ENCODE assay signal across 8 cellular contexts in genomic region chr5:443239-444151, GRCh38. TPM values are rescaled to one million over a fixed set of nuclear protein-coding genes. Genes with fewer than 3 reads are reported as not detected.
DNase-seq lines count a peak whose midpoint lies in the region; ATAC-seq and TF ChIP-seq lines count a peak whose summit lies in the region.

No MANE protein-coding gene starts in this region.

- H3K4me1 ChIP-seq in Karpas-422 (ENCODE audit: low read length) (peaks cover 39% of the 10 kb centered on the region), ovary (ENCODE audit: insufficient read depth) (peaks cover 14% of the 10 kb centered on the region)

- H3K9ac ChIP-seq in Karpas-422 (ENCODE audit: low read length) = peak overlapping the region; percentile 93

- WGBS in ovary, 3 donors = 10 to 22% (median 19%) methylated on average over 43 to 59 of the region's 62 CpGs

- H3K9me2 ChIP-seq in Karpas-422 (replicated peaks; ENCODE audit: insufficient read depth, low read length) = no peaks in the 10 kb centered on the region

- no peak overlapping the region for H2AFZ ChIP-seq in Karpas-422 (ENCODE audit: low read length)

- H3K4me3 ChIP-seq in Karpas-422 (ENCODE audit: low read length) = peak overlapping the region; percentile 99
- peak overlapping the region; percentile 93 for H3K4me3 ChIP-seq in fibroblast of villous mesenchyme (ENCODE audit: low read depth, low read length)
- peak overlapping the region; percentile 63 for H3K4me3 ChIP-seq in ovary

- intact Hi-C loops in ovary (cut with DNase I) = loop anchor here in 1 of 4 donors (10.0 kb wide), 1 partner anchor 129 kb away; no protein-coding TSS in a partner anchor

- ATAC-seq in GM21529 (IDR thresholded peaks at IDR 0.05; ENCODE audit: unreplicated experiment) (peak; percentile 21), GM18520 (IDR thresholded peaks at IDR 0.05; ENCODE audit: unreplicated experiment) (no peak)

- H3K27me3 ChIP-seq in Karpas-422 (ENCODE audit: low read length) (no peaks in the 10 kb centered on the region), ovary (no peaks in the 10 kb centered on the region)

- H3K9me3 ChIP-seq in Karpas-422 (ENCODE audit: low read length) (no peaks in the 10 kb centered on the region), ovary (no peaks in the 10 kb centered on the region)

- no peak for TF ChIP-seq POLR2A in ovary (IDR thresholded peaks at IDR 0.05)

- H3K4me2 ChIP-seq in Karpas-422 (ENCODE audit: low read depth, low read length, poor library complexity, severe bottlenecking) = peak overlapping the region; percentile 91

- H4K20me1 ChIP-seq in Karpas-422 (ENCODE audit: insufficient read depth, low read depth, low read length) = peaks cover 9% of the 10 kb centered on the region; the same call in 1 of the 2 replicates

- peaks cover 34% of the 10 kb centered on the region for H3K79me2 ChIP-seq in Karpas-422 (ENCODE audit: low read length)

- H3K27ac ChIP-seq in Karpas-422 (ENCODE audit: low read length) = 0 out of 2 replicates have a peak overlapping the region, but pooled peaks have one; percentile 28
- peak overlapping the region in 1 of 2 donors; percentile 63 for H3K27ac ChIP-seq in ovary

- peak; percentile 89 for DNase-seq in COLO668 (lab: John Stamatoyannopoulos, UW; ENCODE audit: unreplicated experiment)
- DNase-seq in Karpas-422 = peak; percentile 63
- DNase-seq in activated CD8-positive, alpha-beta memory T cell treated with anti-CD3 and anti-CD28 coated beads, Interleukin-2, amount 50 U/mL, for 48 hours = peak; percentile 70
- no peak for DNase-seq in fibroblast of villous mesenchyme (ENCODE audit: low read depth)
- peak in 2 of 5 donors; percentile 33 to 59 for DNase-seq in ovary
- DNase-seq in HCEC 1CT = no peak

- TF ChIP-seq EP300 in ovary (IDR thresholded peaks at IDR 0.05) = no peak

- TF ChIP-seq CTCF in fibroblast of villous mesenchyme (IDR thresholded peaks at IDR 0.05; ENCODE audit: insufficient read depth, low read depth, low read length) (no peak), ovary (IDR thresholded peaks at IDR 0.05) (no peak)

- peaks cover 15% of the 10 kb centered on the region for H3K36me3 ChIP-seq in Karpas-422 (ENCODE audit: insufficient read depth, low read length)
- H3K36me3 ChIP-seq in ovary = no peaks in the 10 kb centered on the region

RNA-seq across cellular contexts. Expression of gene EXOC3, which starts 0.5 kb away (rescaled TPM):
- total RNA-seq in Karpas-422 (2014; rRNA removed; shearing (Covaris generic); ENCODE audit: low replicate concordance) = 24.4 and 39.8 TPM in 2 replicates
- 31.2 and 32.4 TPM in 2 replicates for total RNA-seq in fibroblast of villous mesenchyme
- total RNA-seq in ovary = 10 to 100 TPM; 25.5 to 67.4 (median 53.8) TPM
- 10 to 100 TPM; 33.1 to 41.4 TPM for polyA plus RNA-seq in ovary

Comparison
In these comparisons a context has a peak if more than half of its experiments do, and no peak if none do; other contexts are left out.
1. DNase-seq: peak in COLO668 (single experiment), Karpas-422 (single experiment) and activated CD8-positive, alpha-beta memory T cell treated with anti-CD3 and anti-CD28 coated beads, Interleukin-2, amount 50 U/mL, for 48 hours (single experiment); none in fibroblast of villous mesenchyme (single experiment) and HCEC 1CT (single experiment).
2. Peak in every context shown above with its lines, with median percentiles within 50 percentile points of each other: H3K4me3 ChIP-seq.